ENCODE assay signal across 1 cellular context in genomic region chr4:53576218-53576617, GRCh38.
TF ChIP-seq lines count a peak whose summit lies in the region.

No MANE protein-coding gene starts in this region.

TF ChIP-seq in IMR-90, 13 proteins besides CTCF, POLR2A, EP300 and RAD21 (continued from another document):
- TF ChIP-seq ELK1 (IDR thresholded peaks at IDR 0.05; ENCODE audit: borderline replicate concordance, low read depth, low read length) (no peak), USF2 (IDR thresholded peaks at IDR 0.05; ENCODE audit: low read depth, low read length) (no peak), FOS (IDR thresholded peaks at IDR 0.05; ENCODE audit: low read depth, low read length) (no peak), CHD1 (IDR thresholded peaks at IDR 0.05; ENCODE audit: low read depth, low read length) (no peak), BHLHE40 (IDR thresholded peaks at IDR 0.05; ENCODE audit: low read depth, low read length) (no peak), MAFK (IDR thresholded peaks at IDR 0.05; ENCODE audit: low read depth, low read length) (no peak), CEBPB (IDR thresholded peaks at IDR 0.05; ENCODE audit: low read depth, low read length) (no peak), NFE2L2 (IDR thresholded peaks at IDR 0.05; ENCODE audit: low read depth, low read length) (no peak)
